In genomic region chr12:46354111-46354798, GRCh38 we compare ENCODE assay signal across 1 cellular context.
TF ChIP-seq lines count a peak whose summit lies in the region.

No MANE protein-coding gene starts in this region.

TF ChIP-seq in WTC11, 78 proteins besides CTCF, POLR2A, EP300 and RAD21:
- TF ChIP-seq, protein P1, sequence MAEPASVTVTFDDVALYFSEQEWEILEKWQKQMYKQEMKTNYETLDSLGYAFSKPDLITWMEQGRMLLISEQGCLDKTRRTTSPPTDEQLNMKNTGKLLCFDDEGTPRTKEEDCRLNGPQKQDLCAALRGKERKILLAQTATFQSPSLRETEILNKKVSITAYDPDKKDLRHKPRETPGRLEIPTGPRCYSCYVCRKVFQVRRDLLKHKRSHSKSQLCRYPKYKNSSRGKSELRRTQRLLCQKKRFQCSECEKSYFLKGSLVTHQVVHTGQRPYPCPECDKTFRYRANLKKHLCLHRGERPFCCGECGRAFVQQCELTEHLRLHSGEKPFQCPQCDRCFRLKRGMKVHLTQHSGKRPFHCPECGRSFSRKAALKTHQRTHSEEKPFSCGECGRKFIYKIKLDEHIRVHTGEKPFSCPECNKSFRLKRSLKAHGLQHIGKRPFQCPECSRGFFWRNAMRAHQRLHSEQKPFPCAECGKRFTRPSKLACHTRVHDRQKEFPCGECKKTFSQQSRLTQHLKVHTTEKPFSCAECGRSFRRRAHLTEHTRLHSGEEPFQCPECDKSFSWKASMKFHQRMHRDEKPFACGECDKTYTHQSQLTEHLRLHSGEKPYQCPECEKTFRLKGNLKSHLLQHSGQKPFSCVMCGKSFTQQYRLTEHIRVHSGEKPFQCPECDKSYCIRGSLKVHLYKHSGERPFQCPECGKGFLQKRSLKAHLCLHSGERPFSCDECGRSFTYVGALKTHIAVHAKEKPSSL (CRISPR knock-in tag; conservative IDR thresholded peaks at IDR 0.05): no peak
- TF ChIP-seq, protein P2, sequence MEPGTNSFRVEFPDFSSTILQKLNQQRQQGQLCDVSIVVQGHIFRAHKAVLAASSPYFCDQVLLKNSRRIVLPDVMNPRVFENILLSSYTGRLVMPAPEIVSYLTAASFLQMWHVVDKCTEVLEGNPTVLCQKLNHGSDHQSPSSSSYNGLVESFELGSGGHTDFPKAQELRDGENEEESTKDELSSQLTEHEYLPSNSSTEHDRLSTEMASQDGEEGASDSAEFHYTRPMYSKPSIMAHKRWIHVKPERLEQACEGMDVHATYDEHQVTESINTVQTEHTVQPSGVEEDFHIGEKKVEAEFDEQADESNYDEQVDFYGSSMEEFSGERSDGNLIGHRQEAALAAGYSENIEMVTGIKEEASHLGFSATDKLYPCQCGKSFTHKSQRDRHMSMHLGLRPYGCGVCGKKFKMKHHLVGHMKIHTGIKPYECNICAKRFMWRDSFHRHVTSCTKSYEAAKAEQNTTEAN (CRISPR knock-in tag; IDR thresholded peaks at IDR 0.05): no peak
- TF ChIP-seq IRF2 (CRISPR knock-in tag; IDR thresholded peaks at IDR 0.05; ENCODE audit: borderline replicate concordance, low read depth): no peak
- TF ChIP-seq ZNF219 (CRISPR knock-in tag; IDR thresholded peaks at IDR 0.05; ENCODE audit: borderline replicate concordance): no peak
- TF ChIP-seq, protein P3, sequence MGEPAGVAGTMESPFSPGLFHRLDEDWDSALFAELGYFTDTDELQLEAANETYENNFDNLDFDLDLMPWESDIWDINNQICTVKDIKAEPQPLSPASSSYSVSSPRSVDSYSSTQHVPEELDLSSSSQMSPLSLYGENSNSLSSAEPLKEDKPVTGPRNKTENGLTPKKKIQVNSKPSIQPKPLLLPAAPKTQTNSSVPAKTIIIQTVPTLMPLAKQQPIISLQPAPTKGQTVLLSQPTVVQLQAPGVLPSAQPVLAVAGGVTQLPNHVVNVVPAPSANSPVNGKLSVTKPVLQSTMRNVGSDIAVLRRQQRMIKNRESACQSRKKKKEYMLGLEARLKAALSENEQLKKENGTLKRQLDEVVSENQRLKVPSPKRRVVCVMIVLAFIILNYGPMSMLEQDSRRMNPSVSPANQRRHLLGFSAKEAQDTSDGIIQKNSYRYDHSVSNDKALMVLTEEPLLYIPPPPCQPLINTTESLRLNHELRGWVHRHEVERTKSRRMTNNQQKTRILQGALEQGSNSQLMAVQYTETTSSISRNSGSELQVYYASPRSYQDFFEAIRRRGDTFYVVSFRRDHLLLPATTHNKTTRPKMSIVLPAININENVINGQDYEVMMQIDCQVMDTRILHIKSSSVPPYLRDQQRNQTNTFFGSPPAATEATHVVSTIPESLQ (CRISPR knock-in tag; IDR thresholded peaks at IDR 0.05): no peak
- TF ChIP-seq FOXP1 (CRISPR knock-in tag; IDR thresholded peaks at IDR 0.05; ENCODE audit: borderline replicate concordance): no peak
- no peak for TF ChIP-seq FOXP4 (CRISPR knock-in tag; IDR thresholded peaks at IDR 0.05)
- TF ChIP-seq FOXK1 (CRISPR knock-in tag; IDR thresholded peaks at IDR 0.05): no peak
- TF ChIP-seq RORB (CRISPR knock-in tag; IDR thresholded peaks at IDR 0.05): no peak
- TF ChIP-seq ATF1 (CRISPR knock-in tag; IDR thresholded peaks at IDR 0.05): no peak
- TF ChIP-seq, protein P4, sequence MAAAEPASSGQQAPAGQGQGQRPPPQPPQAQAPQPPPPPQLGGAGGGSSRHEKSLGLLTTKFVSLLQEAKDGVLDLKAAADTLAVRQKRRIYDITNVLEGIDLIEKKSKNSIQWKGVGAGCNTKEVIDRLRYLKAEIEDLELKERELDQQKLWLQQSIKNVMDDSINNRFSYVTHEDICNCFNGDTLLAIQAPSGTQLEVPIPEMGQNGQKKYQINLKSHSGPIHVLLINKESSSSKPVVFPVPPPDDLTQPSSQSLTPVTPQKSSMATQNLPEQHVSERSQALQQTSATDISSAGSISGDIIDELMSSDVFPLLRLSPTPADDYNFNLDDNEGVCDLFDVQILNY (CRISPR knock-in tag; IDR thresholded peaks at IDR 0.05): no peak
- TF ChIP-seq CREM (CRISPR knock-in tag; IDR thresholded peaks at IDR 0.05): no peak
- TF ChIP-seq CBFB (CRISPR knock-in tag; IDR thresholded peaks at IDR 0.05; ENCODE audit: low read depth): no peak
- TF ChIP-seq PRDM15 (CRISPR knock-in tag; IDR thresholded peaks at IDR 0.05): no peak
- TF ChIP-seq, protein P5, sequence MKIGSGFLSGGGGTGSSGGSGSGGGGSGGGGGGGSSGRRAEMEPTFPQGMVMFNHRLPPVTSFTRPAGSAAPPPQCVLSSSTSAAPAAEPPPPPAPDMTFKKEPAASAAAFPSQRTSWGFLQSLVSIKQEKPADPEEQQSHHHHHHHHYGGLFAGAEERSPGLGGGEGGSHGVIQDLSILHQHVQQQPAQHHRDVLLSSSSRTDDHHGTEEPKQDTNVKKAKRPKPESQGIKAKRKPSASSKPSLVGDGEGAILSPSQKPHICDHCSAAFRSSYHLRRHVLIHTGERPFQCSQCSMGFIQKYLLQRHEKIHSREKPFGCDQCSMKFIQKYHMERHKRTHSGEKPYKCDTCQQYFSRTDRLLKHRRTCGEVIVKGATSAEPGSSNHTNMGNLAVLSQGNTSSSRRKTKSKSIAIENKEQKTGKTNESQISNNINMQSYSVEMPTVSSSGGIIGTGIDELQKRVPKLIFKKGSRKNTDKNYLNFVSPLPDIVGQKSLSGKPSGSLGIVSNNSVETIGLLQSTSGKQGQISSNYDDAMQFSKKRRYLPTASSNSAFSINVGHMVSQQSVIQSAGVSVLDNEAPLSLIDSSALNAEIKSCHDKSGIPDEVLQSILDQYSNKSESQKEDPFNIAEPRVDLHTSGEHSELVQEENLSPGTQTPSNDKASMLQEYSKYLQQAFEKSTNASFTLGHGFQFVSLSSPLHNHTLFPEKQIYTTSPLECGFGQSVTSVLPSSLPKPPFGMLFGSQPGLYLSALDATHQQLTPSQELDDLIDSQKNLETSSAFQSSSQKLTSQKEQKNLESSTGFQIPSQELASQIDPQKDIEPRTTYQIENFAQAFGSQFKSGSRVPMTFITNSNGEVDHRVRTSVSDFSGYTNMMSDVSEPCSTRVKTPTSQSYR (CRISPR knock-in tag; IDR thresholded peaks at IDR 0.05): no peak
- no peak for TF ChIP-seq NR1H2 (CRISPR knock-in tag; IDR thresholded peaks at IDR 0.05)
- TF ChIP-seq ARID4B (CRISPR knock-in tag; IDR thresholded peaks at IDR 0.05; ENCODE audit: borderline replicate concordance): no peak
- TF ChIP-seq SOX15 (CRISPR knock-in tag; IDR thresholded peaks at IDR 0.05): no peak
TF ChIP-seq in WTC11: peak in this region for 0.
